Comparison of ENCODE assay signal across 9 cellular contexts in genomic region chr7:7920481-7920880, GRCh38. TPM values are rescaled to one million over a fixed set of nuclear protein-coding genes. Genes with fewer than 3 reads are reported as not detected.
DNase-seq lines count a peak whose midpoint lies in the region; ATAC-seq and TF ChIP-seq lines count a peak whose summit lies in the region.
"Had no signal": no experiment of that assay in that cellular context is flagged by ENCODE, and none has a peak within 500 bp of the region (broad histone marks: within the 10 kb centered on the region; RNA-seq: fewer than 3 reads in every experiment).

No MANE protein-coding gene starts in this region.

- H3K4me3 Mint-ChIP-seq in activated B cell treated with CpG ODN at 0.5 μM for 24 hours: peak overlapping the region; percentile 69

- CTCF ChIA-PET in activated B cell treated with CpG ODN at 0.5 μM for 24 hours (lab: Charles Lee): interaction anchor here (0.6 to 1.8 kb wide), 5 partner anchors 24 to 218 kb away, joined by 3 to 6 read pairs (median 3); no protein-coding TSS in a partner anchor

- no peak for TF ChIP-seq CTCF in activated B cell treated with CpG ODN at 0.5 μM for 24 hours (IDR thresholded peaks at IDR 0.05)

- ATAC-seq in HG02981 (IDR thresholded peaks at IDR 0.05; ENCODE audit: unreplicated experiment): peak; percentile 95
- ATAC-seq in activated B cell treated with CpG ODN at 0.5 μM for 24 hours (ENCODE audit: low read depth): peak; percentile 92

- H3K4me1 Mint-ChIP-seq in activated B cell treated with CpG ODN at 0.5 μM for 24 hours: peaks cover 62% of the 10 kb centered on the region

- POLR2A ChIA-PET in activated B cell treated with CpG ODN at 0.5 μM for 24 hours (lab: Charles Lee): interaction anchor here (0.5 to 2.3 kb wide), 11 partner anchors 24 to 352 kb away, joined by 3 to 19 read pairs (median 5); partner anchors contain the start of genes GLCCI1 and UMAD1

- intact Hi-C loops in activated B cell treated with CpG ODN at 0.5 μM for 24 hours (cut with micrococcal nuclease): loop anchor here (1.0 to 2.0 kb wide), 4 partner anchors 25 to 158 kb away; partner anchors contain the start of gene GLCCI1

- no peaks in the 10 kb centered on the region for H3K27me3 Mint-ChIP-seq in activated B cell treated with CpG ODN at 0.5 μM for 24 hours

- peak; percentile 4 for DNase-seq in stimulated activated CD4-positive, alpha-beta T cell treated with anti-CD3 and anti-CD28 coated beads, Interleukin-15, amount 100 ng/mL, for 24 hours
- no peak for DNase-seq in stimulated activated CD4-positive, alpha-beta T cell treated with anti-CD3 and anti-CD28 coated beads, Interleukin-4, amount 100 ng/mL, for 4 hours
- DNase-seq in activated B cell treated with CpG ODN at 0.5 μM for 24 hours: no peak
- DNase-seq in OCI-M2 (lab: John Stamatoyannopoulos, UW; ENCODE audit: unreplicated experiment): no peak
- no peak for DNase-seq in NCI-H1694 (lab: John Stamatoyannopoulos, UW)
- DNase-seq in ecto neural progenitor cell (ENCODE audit: low spot score): no peak
- DNase-seq in 8988T: no peak
- DNase-seq: DND-41 had no signal

- peak overlapping the region; percentile 91 for H3K27ac Mint-ChIP-seq in activated B cell treated with CpG ODN at 0.5 μM for 24 hours

- H3K36me3 Mint-ChIP-seq in activated B cell treated with CpG ODN at 0.5 μM for 24 hours (ENCODE audit: low read depth): no peaks in the 10 kb centered on the region

- no peaks in the 10 kb centered on the region for H3K9me3 Mint-ChIP-seq in activated B cell treated with CpG ODN at 0.5 μM for 24 hours

RNA-seq across cellular contexts. Expression of gene GLCCI1, which starts 48.1 kb away (rescaled TPM):
- 32.4 and 37.4 TPM in 2 replicates for total RNA-seq in activated B cell treated with CpG ODN at 0.5 μM for 24 hours
